8 cellular contexts compared by ENCODE assay signal in genomic region chr9:136866898-136867421, GRCh38. TPM values are rescaled to one million over a fixed set of nuclear protein-coding genes. Genes with fewer than 3 reads are reported as not detected.
A peak's percentile ranks its signal among the peaks of the same experiment; 100 is the strongest.
DNase-seq lines count a peak whose midpoint lies in the region; ATAC-seq, FAIRE-seq and TF ChIP-seq lines count a peak whose summit lies in the region.
"Not testable (repeated sequence)": the region's sequence is repeated elsewhere in the genome, so short reads cannot be mapped to it uniquely, and the experiment has no call there.

No MANE protein-coding gene starts in this region.

- DNase-seq in IMR-90; T-helper 2 cell treated with Interferon-gamma antibody and Interleukin-4, amounts not matched to agents 5 μg/mL and 100 μg/mL, for 36 hours (ENCODE audit: low spot score); astrocyte (ENCODE audit: low read depth); esophagus muscularis mucosa (ENCODE audit: extremely low spot score): not testable (repeated sequence)
- peak in 1 of 5 donors; percentile 34 for DNase-seq in ovary

- peak overlapping the region; percentile 76 to 87; a peak in 3 of 4 replicates for H4K8ac ChIP-seq in IMR-90 (ENCODE audit: low read depth in 2 of 2, low read length in 2 of 2)

- H4K5ac ChIP-seq in IMR-90 (ENCODE audit: low read depth, low read length) = peak overlapping the region; percentile 12; the same call in 1 of the 2 replicates

- not testable (repeated sequence) for H3K18ac ChIP-seq in IMR-90 (ENCODE audit: low read depth, low read length)

- peak overlapping the region; percentile 39; the same call in 1 of the 2 replicates for H2AK5ac ChIP-seq in IMR-90 (ENCODE audit: low read depth, low read length)

- H3K27ac Mint-ChIP-seq in T-helper 2 cell treated with Interferon-gamma antibody and Interleukin-4, amounts not matched to agents 5 μg/mL and 100 μg/mL, for 36 hours = peak overlapping the region; percentile 20
- H3K27ac Mint-ChIP-seq in astrocyte (ENCODE audit: unreplicated experiment) = not testable (repeated sequence)

- dilution Hi-C loops in IMR-90 (cut with HindIII; ENCODE audit: low sequenced_read_pairs, unreplicated experiment) = not testable (repeated sequence)

- H3K4me1 Mint-ChIP-seq in T-helper 2 cell treated with Interferon-gamma antibody and Interleukin-4, amounts not matched to agents 5 μg/mL and 100 μg/mL, for 36 hours (ENCODE audit: low read depth) = peaks cover 13% of the 10 kb centered on the region
- not testable (repeated sequence) for H3K4me1 Mint-ChIP-seq in astrocyte (ENCODE audit: low read depth, unreplicated experiment)

- H4K91ac ChIP-seq in IMR-90 (ENCODE audit: insufficient read depth, low read depth, low read length) = not testable (repeated sequence)

- intact Hi-C loops in IMR-90 (cut with micrococcal nuclease); esophagus muscularis mucosa (cut with DNase I): not testable (repeated sequence)
- intact Hi-C loops in ovary (cut with DNase I) = loop anchor here in 1 of 4 donors (2.0 kb wide), 1 partner anchor 62 kb away; no protein-coding TSS in a partner anchor

- not testable (repeated sequence) for H3K4me1 ChIP-seq in IMR-90 (ENCODE audit: control insufficient read depth, insufficient read depth, low read length); astrocyte (ENCODE audit: insufficient read depth, low read length); ovary (ENCODE audit: insufficient read depth); thymus (ENCODE audit: control insufficient read depth, insufficient read depth, low read length)
- H3K4me1 ChIP-seq in esophagus muscularis mucosa = peaks cover 24 to 37% (median 27%) of the 10 kb centered on the region in 4 donors
- peaks cover 7 to 32% (median 28%) of the 10 kb centered on the region in 4 donors for H3K4me1 ChIP-seq in liver (ENCODE audit: control insufficient read depth in 4 of 4, insufficient read depth in 4 of 4, low read length in 3 of 4)

- H3K27me3 Mint-ChIP-seq in T-helper 2 cell treated with Interferon-gamma antibody and Interleukin-4, amounts not matched to agents 5 μg/mL and 100 μg/mL, for 36 hours (ENCODE audit: low read depth); astrocyte (ENCODE audit: low read depth, unreplicated experiment): not testable (repeated sequence)

- H2BK5ac ChIP-seq in IMR-90 (ENCODE audit: low read depth, low read length, poor library complexity, severe bottlenecking) = not testable (repeated sequence)

- peak overlapping the region; percentile 96 for H3K27ac ChIP-seq in C4-2B
- not testable (repeated sequence) for H3K27ac ChIP-seq in IMR-90 (ENCODE audit: insufficient read depth, low read length); thymus (ENCODE audit: low read depth)
- H3K27ac ChIP-seq in astrocyte (ENCODE audit: low read depth, low read length) = peak overlapping the region; percentile 37
- H3K27ac ChIP-seq in esophagus muscularis mucosa (replicated peaks in 1 of 4) = peak overlapping the region; percentile 82 to 94 (median 88)
- peak overlapping the region in 1 of 2 donors; percentile 31 for H3K27ac ChIP-seq in liver (ENCODE audit: low read depth in 1 of 2, low read length in 2 of 2)
- peak overlapping the region in 1 of 2 donors; percentile 65 for H3K27ac ChIP-seq in ovary

- H3K79me2 ChIP-seq in astrocyte (ENCODE audit: insufficient read depth, low read length) = peaks cover 27% of the 10 kb centered on the region

- not testable (repeated sequence) for H2BK120ac ChIP-seq in IMR-90 (ENCODE audit: low read depth, low read length)

- H2AK9ac ChIP-seq in IMR-90 (replicated peaks; ENCODE audit: low read depth, low read length, poor library complexity) = not testable (repeated sequence)

- H3K9me3 ChIP-seq in IMR-90 (ENCODE audit: control insufficient read depth, insufficient read depth, low read length); astrocyte (ENCODE audit: insufficient read depth, low read depth, low read length); esophagus muscularis mucosa; liver (ENCODE audit: control insufficient read depth in 4 of 4, low read length in 3 of 4); ovary; thymus (ENCODE audit: control insufficient read depth): not testable (repeated sequence)

- TF ChIP-seq RAD21 in IMR-90 (IDR thresholded peaks at IDR 0.05; ENCODE audit: low read length); liver (IDR thresholded peaks at IDR 0.05): not testable (repeated sequence)

- not testable (repeated sequence) for H3K9me1 ChIP-seq in IMR-90 (ENCODE audit: insufficient read depth, low read length)

- H3K4me3 Mint-ChIP-seq in T-helper 2 cell treated with Interferon-gamma antibody and Interleukin-4, amounts not matched to agents 5 μg/mL and 100 μg/mL, for 36 hours = peak overlapping the region; percentile 75
- H3K4me3 Mint-ChIP-seq in astrocyte (ENCODE audit: unreplicated experiment) = peak overlapping the region; percentile 76

- H4K20me1 ChIP-seq in IMR-90 (ENCODE audit: insufficient read depth, low read length) (peaks cover 13% of the 10 kb centered on the region), astrocyte (ENCODE audit: insufficient read depth, low read length) (peaks cover 34% of the 10 kb centered on the region)

- H2BK15ac ChIP-seq in IMR-90 (ENCODE audit: low read depth, low read length) = not testable (repeated sequence)

- TF ChIP-seq EP300 in esophagus muscularis mucosa (IDR thresholded peaks at IDR 0.05); ovary (IDR thresholded peaks at IDR 0.05): not testable (repeated sequence)

- not testable (repeated sequence) for H2AFZ ChIP-seq in IMR-90 (replicated peaks; ENCODE audit: low read length, poor library complexity); astrocyte (ENCODE audit: low read depth, low read length)

- 97% methylated on average over 12 of the region's 29 CpGs; no CpG with 5 or more reads in 1 of the 2 experiments for WGBS in IMR-90 (ENCODE audit: extremely low coverage in 2 of 2, insufficient read length in 1 of 2), 2 experiments
- 85% methylated on average over 29 of the region's 29 CpGs for WGBS in esophagus muscularis mucosa
- 80% methylated on average over 29 of the region's 29 CpGs for WGBS in liver
- 75 to 82% (median 80%) methylated on average over 29 of the region's 29 CpGs for WGBS in ovary, 3 donors
- WGBS in thymus = 81% methylated on average over 29 of the region's 29 CpGs

- CTCF ChIA-PET in IMR-90 (lab: Yijun Ruan, JAX) = not testable (repeated sequence)

- not testable (repeated sequence) for H2BK20ac ChIP-seq in IMR-90 (ENCODE audit: low read depth, low read length)

- H3K36me3 Mint-ChIP-seq in T-helper 2 cell treated with Interferon-gamma antibody and Interleukin-4, amounts not matched to agents 5 μg/mL and 100 μg/mL, for 36 hours (ENCODE audit: low read depth) = peaks cover 17% of the 10 kb centered on the region
- H3K36me3 Mint-ChIP-seq in astrocyte (ENCODE audit: low read depth, unreplicated experiment) = peaks cover 13% of the 10 kb centered on the region

- H3K23ac ChIP-seq in IMR-90 (ENCODE audit: low read depth, low read length) = not testable (repeated sequence)

- H3K79me1 ChIP-seq in IMR-90 (ENCODE audit: low read depth in 1 of 2, low read length in 2 of 2) = peaks cover 16 to 39% of the 10 kb centered on the region in 2 experiments

- H3K14ac ChIP-seq in IMR-90 (replicated peaks; ENCODE audit: low read depth, low read length) = not testable (repeated sequence)

- H3K4me3 ChIP-seq in IMR-90 (ENCODE audit: insufficient read depth, low read depth, low read length) (peak overlapping the region; percentile 71), astrocyte (ENCODE audit: insufficient read depth, low read depth, low read length) (peak overlapping the region; percentile 70), esophagus muscularis mucosa (peak overlapping the region; percentile 87 to 99 (median 94)), liver (ENCODE audit: low read depth in 1 of 3, low read length in 3 of 3) (peak overlapping the region in 2 of 3 donors; percentile 69 to 98), ovary (peak overlapping the region; percentile 99), thymus (ENCODE audit: low read length) (peak overlapping the region; percentile 100)

- H3K27me3 ChIP-seq in IMR-90 (ENCODE audit: control insufficient read depth, insufficient read depth, low read length); astrocyte (ENCODE audit: insufficient read depth, low read length); esophagus muscularis mucosa; liver (ENCODE audit: control insufficient read depth in 4 of 4, insufficient read depth in 4 of 4, low read length in 3 of 4); ovary; thymus (ENCODE audit: control insufficient read depth, insufficient read depth): not testable (repeated sequence)

- H3K9me3 Mint-ChIP-seq in T-helper 2 cell treated with Interferon-gamma antibody and Interleukin-4, amounts not matched to agents 5 μg/mL and 100 μg/mL, for 36 hours = not testable (repeated sequence)
- peaks cover 10% of the 10 kb centered on the region for H3K9me3 Mint-ChIP-seq in astrocyte (ENCODE audit: unreplicated experiment)

- POLR2A ChIA-PET in IMR-90 (lab: Charles Lee; ENCODE audit: unreplicated experiment) = not testable (repeated sequence)

- H3K4me2 ChIP-seq in IMR-90 (ENCODE audit: low read depth, low read length) (peak overlapping the region; percentile 48), astrocyte (ENCODE audit: low read length) (peak overlapping the region; percentile 94)

- H3K56ac ChIP-seq in IMR-90 (ENCODE audit: extremely low read depth, insufficient read depth, low read length) = not testable (repeated sequence)

- not testable (repeated sequence) for TF ChIP-seq POLR2A in IMR-90 (IDR thresholded peaks at IDR 0.05; ENCODE audit: low read depth, low read length); esophagus muscularis mucosa (IDR thresholded peaks at IDR 0.05; ENCODE audit: low read depth); ovary (IDR thresholded peaks at IDR 0.05)

- in situ Hi-C loops in IMR-90 (cut with MboI; ENCODE audit: low sequenced_read_pairs) = not testable (repeated sequence)

- BruUV-seq in IMR-90 (replicated peaks; lab: Mats Ljungman, UMichigan) = not testable (repeated sequence)

- H3K9ac ChIP-seq in IMR-90 (ENCODE audit: low read depth, low read length) = 0 out of 2 replicates have a peak overlapping the region, but pooled peaks have one; percentile 61
- peak overlapping the region; percentile 87 for H3K9ac ChIP-seq in astrocyte (ENCODE audit: low read length)
- H3K9ac ChIP-seq in liver (ENCODE audit: low read depth in 1 of 2, low read length in 2 of 2) = peak overlapping the region in 1 of 2 donors; percentile 22

- not testable (repeated sequence) for FAIRE-seq in astrocyte (lab: Jason Lieb, UNC)

- H3K36me3 ChIP-seq in IMR-90 (ENCODE audit: control insufficient read depth, insufficient read depth, low read length) = peaks cover 23% of the 10 kb centered on the region
- H3K36me3 ChIP-seq in astrocyte (ENCODE audit: insufficient read depth, low read length); ovary: not testable (repeated sequence)
- H3K36me3 ChIP-seq in esophagus muscularis mucosa = peaks cover 19 to 21% (median 20%) of the 10 kb centered on the region in 4 donors
- peaks cover 6 to 18% (median 7%) of the 10 kb centered on the region in 4 donors for H3K36me3 ChIP-seq in liver (ENCODE audit: control insufficient read depth in 4 of 4, insufficient read depth in 3 of 4, low read depth in 1 of 4, low read length in 3 of 4)
- H3K36me3 ChIP-seq in thymus (ENCODE audit: control insufficient read depth, insufficient read depth) = peaks cover 20% of the 10 kb centered on the region

- not testable (repeated sequence) for ATAC-seq in IMR-90 (ENCODE audit: low read depth)

- TF ChIP-seq CTCF in C4-2B (conservative IDR thresholded peaks at IDR 0.05); IMR-90 (conservative IDR thresholded peaks at IDR 0.05; ENCODE audit: low read depth, low read length); astrocyte (IDR thresholded peaks at IDR 0.05; ENCODE audit: insufficient read depth, low read depth, low read length); esophagus muscularis mucosa (IDR thresholded peaks at IDR 0.05); liver (IDR thresholded peaks at IDR 0.05; ENCODE audit: low read depth, low read length, missing input control); ovary (IDR thresholded peaks at IDR 0.05): not testable (repeated sequence)

- H3K4ac ChIP-seq in IMR-90 (ENCODE audit: low read depth, low read length) = not testable (repeated sequence)

RNA-seq across cellular contexts. Expression of gene EDF1, which starts 0.9 kb away (rescaled TPM):
- total RNA-seq in IMR-90 (2012; rRNA removed) (279 and 538 TPM in 2 replicates), astrocyte (364 and 367 TPM in 2 replicates), esophagus muscularis mucosa (100 to 1,000 TPM; 233 to 283 (median 247) TPM), liver (100 to 1,000 TPM; 123 to 248 TPM), ovary (100 to 1,000 TPM; 306 to 391 (median 336) TPM)
- polyA plus RNA-seq in IMR-90 (2012; rRNA removed) (701 and 703 TPM in 2 replicates), liver (100 to 1,000 TPM; 289 to 513 TPM), ovary (100 to 1,000 TPM; 154 to 444 TPM), thymus (407 TPM)
- 514 and 713 TPM in 2 replicates for polyA plus RNA-seq in IMR-90 (2012; cell fraction: cytosol; rRNA removed)
- 248 and 634 TPM in 2 replicates for polyA plus RNA-seq in IMR-90 (2012; cell fraction: nucleus; rRNA removed; ENCODE audit: low replicate concordance)

RNA-seq across cellular contexts. Expression of gene MAMDC4, which starts 14.8 kb away (rescaled TPM):
- 0.18 and 0.28 TPM in 2 replicates for total RNA-seq in IMR-90 (2012; rRNA removed)
- polyA plus RNA-seq in IMR-90 (2012; rRNA removed) = 3.5 and 5.0 TPM in 2 replicates
- polyA plus RNA-seq in IMR-90 (2012; cell fraction: cytosol; rRNA removed) = 1.2 and 2.7 TPM in 2 replicates
- 36.8 and 106 TPM in 2 replicates for polyA plus RNA-seq in IMR-90 (2012; cell fraction: nucleus; rRNA removed; ENCODE audit: low replicate concordance)
- 8.5 and 9.3 TPM in 2 replicates for total RNA-seq in astrocyte
- 1 to 10 TPM; 1.7 to 4.7 (median 2.1) TPM for total RNA-seq in esophagus muscularis mucosa
- total RNA-seq in liver = 1 to 10 TPM; 4.0 to 8.1 TPM
- 1 to 10 TPM; 2.4 to 3.9 TPM for polyA plus RNA-seq in liver
- 10 to 100 TPM in 1 of 7 donors, 1 to 10 TPM in 6; 2.1 to 31.4 (median 2.5) TPM for total RNA-seq in ovary
- polyA plus RNA-seq in ovary = 1 to 10 TPM in 1 of 2 donors, under 1 TPM in 1; 0.15 to 2.6 TPM
- polyA plus RNA-seq in thymus = 14.0 TPM

RNA-seq across cellular contexts. Expression of gene PHPT1, which starts 17.8 kb away (rescaled TPM):
- total RNA-seq in IMR-90 (2012; rRNA removed) = 70.3 and 79.8 TPM in 2 replicates
- polyA plus RNA-seq in IMR-90 (2012; rRNA removed) = 214 and 338 TPM in 2 replicates
- 216 and 420 TPM in 2 replicates for polyA plus RNA-seq in IMR-90 (2012; cell fraction: cytosol; rRNA removed)
- polyA plus RNA-seq in IMR-90 (2012; cell fraction: nucleus; rRNA removed; ENCODE audit: low replicate concordance) = 195 and 363 TPM in 2 replicates
- 192 and 215 TPM in 2 replicates for total RNA-seq in astrocyte
- total RNA-seq in esophagus muscularis mucosa = 10 to 100 TPM; 43.4 to 84.1 (median 53.9) TPM
- 10 to 100 TPM; 23.2 to 40.4 TPM for total RNA-seq in liver
- 10 to 100 TPM; 44.2 to 83.1 TPM for polyA plus RNA-seq in liver
- 100 to 1,000 TPM in 2 of 7 donors, 10 to 100 TPM in 5; 39.2 to 132 (median 86.9) TPM for total RNA-seq in ovary
- polyA plus RNA-seq in ovary = 10 to 100 TPM; 18.1 to 57.6 TPM
- 85.7 TPM for polyA plus RNA-seq in thymus

RNA-seq across cellular contexts. Expression of gene TRAF2, which starts 19.4 kb away (rescaled TPM):
- total RNA-seq in IMR-90 (2012; rRNA removed) = 5.8 and 6.6 TPM in 2 replicates
- 12.0 and 12.9 TPM in 2 replicates for polyA plus RNA-seq in IMR-90 (2012; rRNA removed)
- 11.5 and 13.1 TPM in 2 replicates for polyA plus RNA-seq in IMR-90 (2012; cell fraction: cytosol; rRNA removed)
- polyA plus RNA-seq in IMR-90 (2012; cell fraction: nucleus; rRNA removed; ENCODE audit: low replicate concordance) = 21.4 and 48.2 TPM in 2 replicates
- 12.5 and 14.4 TPM in 2 replicates for total RNA-seq in astrocyte
- total RNA-seq in esophagus muscularis mucosa = 10 to 100 TPM in 2 of 4 donors, 1 to 10 TPM in 2; 6.6 to 15.5 (median 12.4) TPM
- 10 to 100 TPM in 1 of 2 donors, 1 to 10 TPM in 1; 7.5 to 14.9 TPM for total RNA-seq in liver
- 1 to 10 TPM; 4.7 to 6.1 TPM for polyA plus RNA-seq in liver
- 10 to 100 TPM in 4 of 7 donors, 1 to 10 TPM in 3; 5.6 to 11.9 (median 10.3) TPM for total RNA-seq in ovary
- polyA plus RNA-seq in ovary = 1 to 10 TPM in 1 of 2 donors, under 1 TPM in 1; 0.83 to 7.6 TPM
- 18.8 TPM for polyA plus RNA-seq in thymus

RNA-seq across cellular contexts. Expression of gene AJM1, which starts 24.7 kb away (rescaled TPM):
- total RNA-seq in IMR-90 (2012; rRNA removed) (0.18 and 0.28 TPM in 2 replicates), astrocyte (3.3 and 4.2 TPM in 2 replicates), esophagus muscularis mucosa (10 to 100 TPM in 3 of 4 donors, 1 to 10 TPM in 1; 3.3 to 14.0 (median 11.4) TPM), liver (1 to 10 TPM in 1 of 2 donors, under 1 TPM in 1; 0.56 to 2.3 TPM), ovary (1 to 10 TPM in 5 of 7 donors, under 1 TPM in 2; 0.48 to 2.4 (median 1.4) TPM)
- polyA plus RNA-seq in IMR-90 (2012; rRNA removed) (1.5 and 1.9 TPM in 2 replicates), liver (1 to 10 TPM in 1 of 2 donors, under 1 TPM in 1; 0.61 to 1.0 TPM), ovary (under 1 TPM in 1 of 2 donors, not detected in 1; 0.93 TPM), thymus (1.8 TPM)
- polyA plus RNA-seq in IMR-90 (2012; cell fraction: cytosol; rRNA removed) = 0.62 and 0.77 TPM in 2 replicates
- polyA plus RNA-seq in IMR-90 (2012; cell fraction: nucleus; rRNA removed; ENCODE audit: low replicate concordance) = 9.3 and 21.4 TPM in 2 replicates
